Comparison of ENCODE assay signal across 8 cellular contexts in the genomic region with DNA sequence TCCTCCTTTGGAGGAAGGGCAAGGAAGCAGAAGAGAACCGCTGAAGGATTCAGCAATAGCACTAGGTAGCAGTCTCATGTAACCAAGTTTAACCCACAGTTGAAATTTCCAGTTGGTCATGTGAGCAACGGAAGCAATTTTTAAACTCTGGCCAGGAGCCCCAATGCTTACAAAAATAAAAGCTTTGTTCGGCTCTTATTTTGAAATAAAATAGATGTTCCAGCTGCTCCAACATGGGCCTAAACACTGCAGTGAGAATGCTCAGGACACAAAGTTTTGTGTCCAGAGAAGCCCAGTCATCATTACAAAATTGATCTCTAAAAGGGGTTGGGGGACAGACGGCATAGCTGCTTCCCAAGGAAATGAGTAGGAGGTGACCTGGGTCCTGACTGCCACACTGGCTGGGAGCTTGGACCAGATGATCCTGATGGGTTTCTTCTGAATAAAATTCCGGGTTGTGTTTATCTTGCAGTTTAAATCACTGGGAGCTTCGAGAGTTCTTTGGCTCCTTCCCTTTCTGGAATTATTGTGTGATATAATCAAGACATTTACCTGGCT. TPM values are rescaled to one million over a fixed set of nuclear protein-coding genes. Genes with fewer than 3 reads are reported as not detected.
DNase-seq lines count a peak whose midpoint lies in the region; ATAC-seq and TF ChIP-seq lines count a peak whose summit lies in the region.

No MANE protein-coding gene starts in this region.

- H3K36me3 ChIP-seq in CD4-positive, alpha-beta memory T cell (ENCODE audit: insufficient read depth, low read length): no peaks in the 10 kb centered on the region
- H3K36me3 ChIP-seq in right atrium auricular region: no peaks in the 10 kb centered on the region
- H3K36me3 ChIP-seq in stomach: peaks cover 0 to 12% (median 7%) of the 10 kb centered on the region in 4 donors

- peak overlapping the region; percentile 85 to 96 (median 92) for H3K4me3 Mint-ChIP-seq in CD4-positive, alpha-beta memory T cell
- peak overlapping the region; percentile 82 for H3K4me3 Mint-ChIP-seq in activated CD4-positive, alpha-beta memory T cell treated with anti-CD3 and anti-CD28 coated beads, Interleukin-2, amount 10 ng/mL, durations not matched to agents 7 days and 5 days

- no peaks in the 10 kb centered on the region for H3K27me3 ChIP-seq in CD4-positive, alpha-beta memory T cell (ENCODE audit: insufficient read depth, low read length)
- H3K27me3 ChIP-seq in right atrium auricular region: no peaks in the 10 kb centered on the region
- no peaks in the 10 kb centered on the region for H3K27me3 ChIP-seq in stomach

- peak overlapping the region; percentile 90 to 99 (median 98) for H3K27ac Mint-ChIP-seq in CD4-positive, alpha-beta memory T cell
- H3K27ac Mint-ChIP-seq in activated CD4-positive, alpha-beta memory T cell treated with anti-CD3 and anti-CD28 coated beads, Interleukin-2, amount 10 ng/mL, durations not matched to agents 7 days and 5 days: peak overlapping the region; percentile 91

- 2 to 20% (median 13%) methylated on average over 6 of the region's 6 CpGs for WGBS in stomach, 5 donors

- no peaks in the 10 kb centered on the region for H3K9me3 ChIP-seq in CD4-positive, alpha-beta memory T cell (ENCODE audit: control insufficient read depth in 1 of 2, low read length in 2 of 2)
- H3K9me3 ChIP-seq in right atrium auricular region (no peaks in the 10 kb centered on the region), stomach (no peaks in the 10 kb centered on the region)

- TF ChIP-seq POLR2A in stomach (IDR thresholded peaks at IDR 0.05): no peak

- POLR2A ChIA-PET in CD4-positive, alpha-beta memory T cell (lab: Charles Lee; ENCODE audit: partially characterized antibody): interaction anchor here (0.7 to 7.2 kb wide), 13 partner anchors 11 to 830 kb away, joined by 3 to 215 read pairs (median 7); partner anchors contain the start of genes AGBL3, BPGM, CYREN and SLC35B4
- POLR2A ChIA-PET in activated CD4-positive, alpha-beta memory T cell treated with anti-CD3 and anti-CD28 coated beads, Interleukin-2, amount 10 ng/mL, durations not matched to agents 7 days and 5 days (lab: Charles Lee): interaction anchor here (0.7 to 6.6 kb wide), 19 partner anchors 12 to 689 kb away, joined by 3 to 181 read pairs (median 4); partner anchors contain the start of genes AGBL3, AKR1B1, BPGM and CYREN

- TF ChIP-seq EP300 in stomach (IDR thresholded peaks at IDR 0.05): peak; percentile 19

- peaks cover 61% of the 10 kb centered on the region for H3K4me1 ChIP-seq in CD4-positive, alpha-beta memory T cell (ENCODE audit: insufficient read depth, low read length)
- H3K4me1 ChIP-seq in right atrium auricular region: peaks cover 0 to 43% of the 10 kb centered on the region in 2 donors
- H3K4me1 ChIP-seq in stomach: peaks cover 12 to 57% (median 34%) of the 10 kb centered on the region in 4 donors

- H3K9me3 Mint-ChIP-seq in CD4-positive, alpha-beta memory T cell: no peaks in the 10 kb centered on the region
- no peaks in the 10 kb centered on the region for H3K9me3 Mint-ChIP-seq in activated CD4-positive, alpha-beta memory T cell treated with anti-CD3 and anti-CD28 coated beads, Interleukin-2, amount 10 ng/mL, durations not matched to agents 7 days and 5 days

- H3K27me3 Mint-ChIP-seq in CD4-positive, alpha-beta memory T cell: no peaks in the 10 kb centered on the region
- no peaks in the 10 kb centered on the region for H3K27me3 Mint-ChIP-seq in activated CD4-positive, alpha-beta memory T cell treated with anti-CD3 and anti-CD28 coated beads, Interleukin-2, amount 10 ng/mL, durations not matched to agents 7 days and 5 days

- intact Hi-C loops in CD4-positive, alpha-beta memory T cell (cut with micrococcal nuclease): loop anchor here (5.0 kb wide), 2 partner anchors 500 to 830 kb away; partner anchors contain the start of genes BPGM and SLC35B4
- intact Hi-C loops in stomach (cut with DNase I; ENCODE audit: low total_unique reads): no loop called here

- DNase-seq in CD4-positive, alpha-beta memory T cell: peak in 4 of 5 donors; percentile 35 to 51 (median 44)
- DNase-seq in activated CD4-positive, alpha-beta memory T cell treated with anti-CD3 and anti-CD28 coated beads, Interleukin-2, amount 10 ng/mL, durations not matched to agents 7 days and 5 days: no peak
- DNase-seq in right atrium auricular region (ENCODE audit: low spot score) (no peak), stomach (no peak), SHP77 treated with DMSO at 0.1 percent for 48 hours (lab: John Stamatoyannopoulos, UW) (no peak), NCI-H226 (no peak)
- no peak for DNase-seq in stimulated activated CD4-positive, alpha-beta T cell treated with anti-CD3 and anti-CD28 coated beads, Interleukin-2, amount 100 ng/mL, for 24 hours

- CTCF ChIA-PET in CD4-positive, alpha-beta memory T cell (lab: Charles Lee; ENCODE audit: partially characterized antibody): interaction anchor here (1.1 to 6.4 kb wide), 10 partner anchors 9 to 715 kb away, joined by 3 to 113 read pairs (median 5); partner anchors contain the start of genes AGBL3, CYREN and WDR91
- CTCF ChIA-PET in activated CD4-positive, alpha-beta memory T cell treated with anti-CD3 and anti-CD28 coated beads, Interleukin-2, amount 10 ng/mL, durations not matched to agents 7 days and 5 days (lab: Charles Lee): interaction anchor here (0.6 to 7.7 kb wide), 10 partner anchors 10 to 834 kb away, joined by 3 to 88 read pairs (median 4); partner anchors contain the start of genes AGBL3, AKR1B1, CYREN and WDR91

- H3K4me1 Mint-ChIP-seq in CD4-positive, alpha-beta memory T cell: peaks cover 40 to 72% (median 55%) of the 10 kb centered on the region in 4 donors
- peaks cover 47% of the 10 kb centered on the region for H3K4me1 Mint-ChIP-seq in activated CD4-positive, alpha-beta memory T cell treated with anti-CD3 and anti-CD28 coated beads, Interleukin-2, amount 10 ng/mL, durations not matched to agents 7 days and 5 days

- H3K36me3 Mint-ChIP-seq in CD4-positive, alpha-beta memory T cell: peaks cover 21 to 27% of the 10 kb centered on the region in 2 donors
- peaks cover 42% of the 10 kb centered on the region for H3K36me3 Mint-ChIP-seq in activated CD4-positive, alpha-beta memory T cell treated with anti-CD3 and anti-CD28 coated beads, Interleukin-2, amount 10 ng/mL, durations not matched to agents 7 days and 5 days (ENCODE audit: low read depth)

- peak; percentile 17 for ATAC-seq in HG02642 (IDR thresholded peaks at IDR 0.05; ENCODE audit: poor library complexity, unreplicated experiment)

- peak overlapping the region; percentile 90 for H3K27ac ChIP-seq in CD4-positive, alpha-beta memory T cell (ENCODE audit: low read depth, low read length)
- H3K27ac ChIP-seq in right atrium auricular region (peak overlapping the region; percentile 87 to 92), stomach (peak overlapping the region; percentile 69 to 96 (median 93))

- TF ChIP-seq CTCF in right atrium auricular region (IDR thresholded peaks at IDR 0.05): no peak
- no peak for TF ChIP-seq CTCF in stomach (IDR thresholded peaks at IDR 0.05)

- H3K4me3 ChIP-seq in CD4-positive, alpha-beta memory T cell (ENCODE audit: low read length in 2 of 2): peak overlapping the region; percentile 48 to 67
- peak overlapping the region; percentile 38 to 53 for H3K4me3 ChIP-seq in right atrium auricular region
- peak overlapping the region; percentile 43 to 52 (median 51) for H3K4me3 ChIP-seq in stomach

RNA-seq across cellular contexts. Expression of gene TMEM140, which starts 0.5 kb away (rescaled TPM):
- total RNA-seq in CD4-positive, alpha-beta memory T cell: 10 to 100 TPM; 28.3 to 31.3 TPM
- 10 to 100 TPM; 13.6 to 30.9 TPM for polyA plus RNA-seq in CD4-positive, alpha-beta memory T cell
- total RNA-seq in activated CD4-positive, alpha-beta memory T cell treated with anti-CD3 and anti-CD28 coated beads, Interleukin-2, amount 10 ng/mL, durations not matched to agents 7 days and 5 days: 10 to 100 TPM; 36.5 to 37.1 TPM
- total RNA-seq in right atrium auricular region (10 to 100 TPM; 10.7 to 14.9 TPM), stomach (10 to 100 TPM in 2 of 5 donors, 1 to 10 TPM in 2, under 1 TPM in 1; 0.89 to 18.7 (median 9.7) TPM)
- polyA plus RNA-seq in stomach: 1 to 10 TPM; 2.1 to 6.5 (median 3.0) TPM

RNA-seq across cellular contexts. Expression of gene CYREN, which starts 23.1 kb away (rescaled TPM):
- 10 to 100 TPM; 45.3 to 46.5 TPM for total RNA-seq in CD4-positive, alpha-beta memory T cell
- polyA plus RNA-seq in CD4-positive, alpha-beta memory T cell: 10 to 100 TPM; 35.2 to 52.9 TPM
- 10 to 100 TPM; 32.0 to 32.1 TPM for total RNA-seq in activated CD4-positive, alpha-beta memory T cell treated with anti-CD3 and anti-CD28 coated beads, Interleukin-2, amount 10 ng/mL, durations not matched to agents 7 days and 5 days
- total RNA-seq in right atrium auricular region: 10 to 100 TPM; 25.5 to 31.4 TPM
- 10 to 100 TPM; 11.1 to 33.0 (median 29.8) TPM for total RNA-seq in stomach
- 10 to 100 TPM; 21.7 to 30.8 (median 30.5) TPM for polyA plus RNA-seq in stomach

Comparison
In these comparisons a context has a peak if more than half of its experiments do, and no peak if none do; other contexts are left out.
1. DNase-seq: peak in CD4-positive, alpha-beta memory T cell (4 of 5); none in activated CD4-positive, alpha-beta memory T cell treated with anti-CD3 and anti-CD28 coated beads, Interleukin-2, amount 10 ng/mL, durations not matched to agents 7 days and 5 days (single experiment), right atrium auricular region (single experiment), stomach (single experiment), SHP77 treated with DMSO at 0.1 percent for 48 hours (single experiment), stimulated activated CD4-positive, alpha-beta T cell treated with anti-CD3 and anti-CD28 coated beads, Interleukin-2, amount 100 ng/mL, for 24 hours (0 of 2) and NCI-H226 (single experiment).
2. Peak in every context shown above with its lines, with median percentiles within 50 percentile points of each other: H3K27ac ChIP-seq and H3K4me3 ChIP-seq.